ENCODE assay signal across 8 cellular contexts in genomic region chr14:91114079-91115065, GRCh38. TPM values are rescaled to one million over a fixed set of nuclear protein-coding genes. Genes with fewer than 3 reads are reported as not detected.
DNase-seq lines count a peak whose midpoint lies in the region; ATAC-seq, FAIRE-seq and TF ChIP-seq lines count a peak whose summit lies in the region.

No MANE protein-coding gene starts in this region.

- peaks cover 32% of the 10 kb centered on the region for H3K79me2 ChIP-seq in neural progenitor cell (ENCODE audit: low read depth)

- DNase-seq in DMS153 (lab: John Stamatoyannopoulos, UW) (peak; percentile 57), HUDEP-2 (lab: John Stamatoyannopoulos, UW; ENCODE audit: unreplicated experiment in 76 of 76) (peak in 60 of 76 experiments; percentile 15 to 72 (median 46)), RPMI8226 (peak; percentile 85), frontal cortex (ENCODE audit: low spot score in 2 of 2) (peak; percentile 47 to 52), neural progenitor cell (ENCODE audit: low spot score) (peak; percentile 95)
- DNase-seq in activated gamma-delta T cell treated with anti-CD3 and anti-CD28 coated beads, Interleukin-2, amount 50 U/mL, for 16 hours (ENCODE audit: low read depth): peak; percentile 36

- peak overlapping the region; percentile 98 for H3K27ac Mint-ChIP-seq in neural progenitor cell

- peaks cover 39% of the 10 kb centered on the region for H3K4me1 Mint-ChIP-seq in neural progenitor cell

- H3K27me3 ChIP-seq in neural progenitor cell: no peaks in the 10 kb centered on the region
- no peaks in the 10 kb centered on the region for H3K27me3 ChIP-seq in stomach smooth muscle (ENCODE audit: control insufficient read depth in 1 of 2, insufficient read depth in 2 of 2, low read length in 2 of 2)

- peak overlapping the region; percentile 69 for H3K4me2 ChIP-seq in neural progenitor cell

- peak overlapping the region; percentile 82 for H3K4me3 Mint-ChIP-seq in neural progenitor cell

- H3K27ac ChIP-seq in neural progenitor cell (peak overlapping the region; percentile 95), stomach smooth muscle (ENCODE audit: low read length) (peak overlapping the region; percentile 98)

- peak overlapping the region; percentile 80 for H2AFZ ChIP-seq in neural progenitor cell (replicated peaks)

- H3K9me3 ChIP-seq in neural progenitor cell (ENCODE audit: low read depth): no peaks in the 10 kb centered on the region
- no peaks in the 10 kb centered on the region for H3K9me3 ChIP-seq in stomach smooth muscle (ENCODE audit: control insufficient read depth in 2 of 2, low read length in 2 of 2)

- no peaks in the 10 kb centered on the region for H4K20me1 ChIP-seq in neural progenitor cell (ENCODE audit: low read depth)

- TF ChIP-seq CTCF in neural progenitor cell (IDR thresholded peaks at IDR 0.05): no peak

- no peaks in the 10 kb centered on the region for H3K27me3 Mint-ChIP-seq in neural progenitor cell (ENCODE audit: insufficient read depth, low read depth)

- peaks cover 36% of the 10 kb centered on the region for H3K4me1 ChIP-seq in neural progenitor cell
- H3K4me1 ChIP-seq in stomach smooth muscle (ENCODE audit: control insufficient read depth, insufficient read depth, low read length): peaks cover 45% of the 10 kb centered on the region

- peak overlapping the region; percentile 27 for H3K4me3 ChIP-seq in neural progenitor cell
- H3K4me3 ChIP-seq in stomach smooth muscle (ENCODE audit: low read length in 2 of 2): peak overlapping the region; percentile 86 to 95

- H3F3A ChIP-seq in neural progenitor cell (ENCODE audit: low read depth): peaks cover 33% of the 10 kb centered on the region

- H3K9me3 Mint-ChIP-seq in neural progenitor cell: peaks cover 5% of the 10 kb centered on the region

- no peak for FAIRE-seq in frontal cortex (lab: Jason Lieb, UNC)

- ATAC-seq in GM21390 (IDR thresholded peaks at IDR 0.05; ENCODE audit: unreplicated experiment): peak; percentile 75

- no peaks in the 10 kb centered on the region for H3K36me3 ChIP-seq in neural progenitor cell
- H3K36me3 ChIP-seq in stomach smooth muscle (ENCODE audit: control insufficient read depth in 2 of 2, insufficient read depth in 2 of 2, low read length in 2 of 2): peaks cover 3 to 4% of the 10 kb centered on the region in 2 donors

- H3K9ac ChIP-seq in neural progenitor cell (no peak overlapping the region), stomach smooth muscle (ENCODE audit: low read length in 2 of 2) (peak overlapping the region; percentile 91 to 95)

- peaks cover 15% of the 10 kb centered on the region for H3K36me3 Mint-ChIP-seq in neural progenitor cell

RNA-seq across cellular contexts. Expression of gene DGLUCY, which starts 0.5 kb away (rescaled TPM):
- total RNA-seq in frontal cortex (23.2 TPM), neural progenitor cell (ENCODE audit: low replicate concordance) (17.0 and 47.2 TPM in 2 replicates)

RNA-seq across cellular contexts. Expression of gene RPS6KA5, which starts 53.9 kb away (rescaled TPM):
- total RNA-seq in frontal cortex (8.2 TPM), neural progenitor cell (ENCODE audit: low replicate concordance) (6.1 and 8.3 TPM in 2 replicates)

Comparison
In these comparisons a context has a peak if more than half of its experiments do, and no peak if none do; other contexts are left out.
1. Peak in every context shown above with its lines: DNase-seq, ATAC-seq, H3K4me3 ChIP-seq and H3K27ac ChIP-seq.
2. DNase-seq: peak in every context shown above with its lines; median percentile 95 in neural progenitor cell; 85 in RPMI8226; 57 in DMS153; 50 in frontal cortex; 46 in HUDEP-2; 36 in activated gamma-delta T cell treated with anti-CD3 and anti-CD28 coated beads, Interleukin-2, amount 50 U/mL, for 16 hours.